Comparison of ENCODE assay signal across 7 cellular contexts in the genomic region with DNA sequence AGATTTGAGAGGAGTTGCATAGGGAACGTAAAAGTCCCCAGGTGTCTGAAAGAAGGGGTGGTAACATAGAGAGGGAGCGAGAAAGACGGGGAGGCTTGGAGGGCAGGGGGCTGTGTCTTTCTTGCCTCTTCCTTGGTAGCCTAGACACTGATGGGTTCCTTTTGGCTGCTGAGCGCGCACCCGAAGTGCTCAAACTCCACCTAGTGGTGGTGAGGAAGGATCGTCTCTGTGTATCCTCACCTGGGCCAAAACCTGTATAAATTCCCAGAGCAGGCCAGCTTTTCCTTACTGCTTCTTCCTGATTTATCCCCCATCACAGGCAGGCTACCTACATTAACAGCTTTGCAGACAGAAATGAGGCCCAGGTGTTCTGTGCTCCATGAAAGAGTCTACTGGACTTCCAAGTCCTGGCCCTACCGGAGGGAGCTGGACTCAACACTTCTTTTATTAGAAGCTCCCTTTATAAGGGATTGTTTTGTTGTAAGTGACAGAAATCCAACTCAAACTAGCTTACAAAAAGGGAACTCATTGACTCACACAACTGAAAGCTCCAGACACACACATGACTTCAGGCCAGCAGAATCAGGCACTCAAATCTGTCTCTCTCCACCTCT. TPM values are rescaled to one million over a fixed set of nuclear protein-coding genes. Genes with fewer than 3 reads are reported as not detected.
DNase-seq lines count a peak whose midpoint lies in the region; TF ChIP-seq lines count a peak whose summit lies in the region.

No MANE protein-coding gene starts in this region.

- H4K20me1 ChIP-seq in KMS-11 (ENCODE audit: insufficient read depth) = no peaks in the 10 kb centered on the region

- no peak overlapping the region for H3K27ac ChIP-seq in KMS-11
- H3K27ac ChIP-seq in parathyroid adenoma = no peak overlapping the region

- H3K4me1 ChIP-seq in KMS-11 (ENCODE audit: low read depth, poor library complexity, severe bottlenecking) (no peaks in the 10 kb centered on the region), parathyroid adenoma (no peaks in the 10 kb centered on the region)

- H3K4me2 ChIP-seq in KMS-11 (no peak overlapping the region), parathyroid adenoma (ENCODE audit: low read length) (no peak overlapping the region)

- H3K27me3 ChIP-seq in KMS-11 (ENCODE audit: insufficient read depth, low read depth) = no peaks in the 10 kb centered on the region
- H3K27me3 ChIP-seq in parathyroid adenoma (ENCODE audit: control insufficient read depth, insufficient read depth, low read length) = no peaks in the 10 kb centered on the region

- TF ChIP-seq CTCF in GM12873 (IDR thresholded peaks at IDR 0.05; ENCODE audit: insufficient read depth, low read depth, low read length, missing control alignments) = peak; percentile 96
- TF ChIP-seq CTCF in KMS-11 (conservative IDR thresholded peaks at IDR 0.05; ENCODE audit: low read depth, low read length) = peak; percentile 62
- peak; percentile 87 for TF ChIP-seq CTCF in parathyroid adenoma (IDR thresholded peaks at IDR 0.05)

- DNase-seq in SIG-M5 (lab: John Stamatoyannopoulos, UW) (peak; percentile 10), germinal center (ENCODE audit: low spot score) (peak; percentile 84), ureter (ENCODE audit: low spot score) (peak; percentile 64)
- DNase-seq in activated gamma-delta T cell treated with anti-CD3 and anti-CD28 coated beads, Interleukin-2, amount 50 U/mL, for 16 hours (ENCODE audit: low read depth) = peak; percentile 30

- no peak overlapping the region for H2AFZ ChIP-seq in KMS-11 (ENCODE audit: low read depth)
- peak overlapping the region; percentile 26 for H2AFZ ChIP-seq in parathyroid adenoma

- H3K9ac ChIP-seq in KMS-11 (no peak overlapping the region), parathyroid adenoma (no peak overlapping the region)

- H3K4me3 ChIP-seq in KMS-11 (IDR thresholded peaks at IDR 0.05; ENCODE audit: insufficient read depth, low read depth, low read length) (no peak overlapping the region), parathyroid adenoma (ENCODE audit: low read depth, low read length) (no peak overlapping the region)

- H3K36me3 ChIP-seq in KMS-11 (ENCODE audit: insufficient read depth) = no peaks in the 10 kb centered on the region
- H3K36me3 ChIP-seq in parathyroid adenoma (ENCODE audit: control insufficient read depth, insufficient read depth, low read length) = no peaks in the 10 kb centered on the region

- H3K9me3 ChIP-seq in parathyroid adenoma (ENCODE audit: control insufficient read depth, low read length) = no peaks in the 10 kb centered on the region

- no peaks in the 10 kb centered on the region for H3K79me2 ChIP-seq in KMS-11 (ENCODE audit: insufficient read depth, low read depth)
- no peaks in the 10 kb centered on the region for H3K79me2 ChIP-seq in parathyroid adenoma

RNA-seq across cellular contexts. Expression of a gene that starts 5.5 kb away (rescaled TPM):
- 12.5 TPM for total RNA-seq in ureter

RNA-seq across cellular contexts. Expression of a gene that starts 9.3 kb away (rescaled TPM):
- total RNA-seq in ureter = 28.7 TPM

RNA-seq across cellular contexts. Expression of a gene that starts 12.3 kb away (rescaled TPM):
- 24.6 TPM for total RNA-seq in ureter

RNA-seq across cellular contexts. Expression of a gene that starts 38.9 kb away (rescaled TPM):
- not detected for total RNA-seq in ureter

RNA-seq across cellular contexts. Expression of a gene that starts 51.6 kb away (rescaled TPM):
- total RNA-seq in ureter = 82.6 TPM

Comparison
In these comparisons a context has a peak if more than half of its experiments do, and no peak if none do; other contexts are left out.
1. DNase-seq: peak in every context shown above with its lines; median percentile 84 in germinal center; 64 in ureter; 30 in activated gamma-delta T cell treated with anti-CD3 and anti-CD28 coated beads, Interleukin-2, amount 50 U/mL, for 16 hours; 10 in SIG-M5.